24 cellular contexts compared by ENCODE assay signal in the genomic region with DNA sequence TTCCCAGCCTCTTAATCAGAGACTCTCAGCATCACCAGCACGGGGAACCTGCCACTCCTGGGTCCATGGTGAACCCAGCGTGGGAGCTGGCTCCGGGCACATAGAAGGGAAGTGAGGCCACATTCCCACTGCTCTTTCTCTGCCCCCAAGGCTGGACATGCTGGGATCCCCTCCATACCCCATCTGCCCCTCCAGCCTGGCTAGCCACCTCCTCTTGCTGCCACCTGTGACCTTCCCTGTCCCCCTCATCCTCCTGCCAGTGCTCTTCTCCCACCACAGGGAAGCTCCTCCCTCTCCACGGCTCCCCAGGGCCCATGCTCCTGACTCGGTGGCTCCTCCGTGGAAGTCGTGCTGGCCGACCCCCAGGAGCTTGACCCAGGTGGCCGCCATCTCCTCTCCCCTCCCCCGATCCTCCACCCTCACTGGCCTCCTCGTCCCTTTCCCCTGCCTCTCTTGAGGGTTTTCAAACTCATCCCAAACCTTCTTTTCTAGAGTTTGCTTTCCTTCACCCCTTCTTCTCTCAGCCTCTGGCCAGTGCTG.
DNase-seq lines count a peak whose midpoint lies in the region; ATAC-seq, FAIRE-seq and TF ChIP-seq lines count a peak whose summit lies in the region.
"Had no signal": no experiment of that assay in that cellular context is flagged by ENCODE, and none has a peak within 500 bp of the region (broad histone marks: within the 10 kb centered on the region; RNA-seq: fewer than 3 reads in every experiment).

No MANE protein-coding gene starts in this region.

- DNase-seq in activated naive CD4-positive, alpha-beta T cell treated with anti-CD3 and anti-CD28 coated beads, Interleukin-2, amount 50 U/mL, for 72 hours (ENCODE audit: low spot score in 2 of 2), result no peak
- no peak for DNase-seq in activated naive CD4-positive, alpha-beta T cell treated with Interleukin-2 at 50 U/mL for 16 hours
- no peak for DNase-seq in activated T-helper 2 cell treated with anti-CD3 and anti-CD28 coated beads, Interferon-gamma antibody, Interleukin-2, Interleukin-4, amounts not matched to agents 10 μg/mL and 5 μg/mL and 100 μg/mL, durations not matched to agents 14 hours and 24 hours and 36 hours (ENCODE audit: low spot score)
- no peak for DNase-seq in nephron progenitor cell
- no peak for DNase-seq in GM19239 (ENCODE audit: insufficient read length, low spot score)
- DNase-seq: C1 segment of cervical spinal cord; DMS79; GDM1; naive B cell; NCI-H1105 treated with DMSO at 0.1 percent for 48 hours; NCI-H2029; NCI-H526; occipital lobe; SJCRH30; stimulated activated CD8-positive, alpha-beta memory T cell treated with anti-CD3 and anti-CD28 coated beads, Interleukin-4, amount 100 ng/mL, for 48 hours; tibial artery had no signal

- H3K4me1 Mint-ChIP-seq in activated T-helper 2 cell treated with anti-CD3 and anti-CD28 coated beads, Interferon-gamma antibody, Interleukin-2, Interleukin-4, amounts not matched to agents 10 μg/mL and 5 μg/mL and 100 μg/mL, durations not matched to agents 14 hours and 24 hours and 36 hours (ENCODE audit: low read depth), result peaks cover 70% of the 10 kb centered on the region
- H3K4me1 Mint-ChIP-seq in nephron progenitor cell, result peaks cover 30% of the 10 kb centered on the region

- no peak overlapping the region for H3K4me3 Mint-ChIP-seq in activated T-helper 2 cell treated with anti-CD3 and anti-CD28 coated beads, Interferon-gamma antibody, Interleukin-2, Interleukin-4, amounts not matched to agents 10 μg/mL and 5 μg/mL and 100 μg/mL, durations not matched to agents 14 hours and 24 hours and 36 hours (ENCODE audit: low read depth)
- H3K4me3 Mint-ChIP-seq in nephron progenitor cell, result no peak overlapping the region
- H3K4me3 Mint-ChIP-seq: brain, mesothelial cell of epicardium had no signal

- no peak for FAIRE-seq in GM19239 (lab: Jason Lieb, UNC)
- FAIRE-seq: TTC549 had no signal

- ATAC-seq in activated naive CD4-positive, alpha-beta T cell treated with anti-CD3 and anti-CD28 coated beads, Interleukin-2, amount 50 U/mL, for 72 hours, result no peak
- ATAC-seq in HG02678 (IDR thresholded peaks at IDR 0.05; ENCODE audit: unreplicated experiment), result no peak
- no peak for ATAC-seq in GM18868 (IDR thresholded peaks at IDR 0.05; ENCODE audit: unreplicated experiment)
- ATAC-seq: activated CD4-positive, CD25-positive, alpha-beta regulatory T cell treated with anti-CD3 and anti-CD28 coated beads, Interleukin-2, amount 50 U/mL, for 24 hours; left lung; Panc1 had no signal

- H3K27me3 Mint-ChIP-seq in activated T-helper 2 cell treated with anti-CD3 and anti-CD28 coated beads, Interferon-gamma antibody, Interleukin-2, Interleukin-4, amounts not matched to agents 10 μg/mL and 5 μg/mL and 100 μg/mL, durations not matched to agents 14 hours and 24 hours and 36 hours (ENCODE audit: low read depth), result no peaks in the 10 kb centered on the region
- no peaks in the 10 kb centered on the region for H3K27me3 Mint-ChIP-seq in nephron progenitor cell (ENCODE audit: low read depth, poor library complexity)
- H3K27me3 Mint-ChIP-seq: brain, naive B cell had no signal

- no peak for TF ChIP-seq CTCF in nephron progenitor cell (IDR thresholded peaks at IDR 0.05)

- H3K9me3 Mint-ChIP-seq in activated naive CD4-positive, alpha-beta T cell treated with anti-CD3 and anti-CD28 coated beads, Interleukin-2, amount 50 U/mL, for 72 hours, result no peaks in the 10 kb centered on the region
- no peaks in the 10 kb centered on the region for H3K9me3 Mint-ChIP-seq in activated T-helper 2 cell treated with anti-CD3 and anti-CD28 coated beads, Interferon-gamma antibody, Interleukin-2, Interleukin-4, amounts not matched to agents 10 μg/mL and 5 μg/mL and 100 μg/mL, durations not matched to agents 14 hours and 24 hours and 36 hours
- no peaks in the 10 kb centered on the region for H3K9me3 Mint-ChIP-seq in nephron progenitor cell
- H3K9me3 Mint-ChIP-seq: brain, mesothelial cell of epicardium, naive B cell had no signal

- H3K36me3 Mint-ChIP-seq in activated naive CD4-positive, alpha-beta T cell treated with anti-CD3 and anti-CD28 coated beads, Interleukin-2, amount 50 U/mL, for 72 hours, result peaks cover 30 to 45% of the 10 kb centered on the region in 2 donors
- peaks cover 83% of the 10 kb centered on the region for H3K36me3 Mint-ChIP-seq in activated T-helper 2 cell treated with anti-CD3 and anti-CD28 coated beads, Interferon-gamma antibody, Interleukin-2, Interleukin-4, amounts not matched to agents 10 μg/mL and 5 μg/mL and 100 μg/mL, durations not matched to agents 14 hours and 24 hours and 36 hours (ENCODE audit: low read depth)
- peaks cover 39% of the 10 kb centered on the region for H3K36me3 Mint-ChIP-seq in nephron progenitor cell (ENCODE audit: low read depth)

- H3K27ac Mint-ChIP-seq in activated naive CD4-positive, alpha-beta T cell treated with anti-CD3 and anti-CD28 coated beads, Interleukin-2, amount 50 U/mL, for 72 hours, result peak overlapping the region; percentile 72 to 100
- peak overlapping the region; percentile 31 for H3K27ac Mint-ChIP-seq in activated T-helper 2 cell treated with anti-CD3 and anti-CD28 coated beads, Interferon-gamma antibody, Interleukin-2, Interleukin-4, amounts not matched to agents 10 μg/mL and 5 μg/mL and 100 μg/mL, durations not matched to agents 14 hours and 24 hours and 36 hours
- peak overlapping the region; percentile 6 for H3K27ac Mint-ChIP-seq in nephron progenitor cell
- H3K27ac Mint-ChIP-seq: mesothelial cell of epicardium, naive B cell had no signal

- intact Hi-C loops in activated T-helper 2 cell treated with anti-CD3 and anti-CD28 coated beads, Interferon-gamma antibody, Interleukin-2, Interleukin-4, amounts not matched to agents 10 μg/mL and 5 μg/mL and 100 μg/mL, durations not matched to agents 14 hours and 24 hours and 36 hours (cut with micrococcal nuclease), result no loop called here

Comparison
In these comparisons a context has a peak if more than half of its experiments do, and no peak if none do; other contexts are left out.
1. H3K27ac Mint-ChIP-seq: peak in every context shown above with its lines; median percentile 86 in activated naive CD4-positive, alpha-beta T cell treated with anti-CD3 and anti-CD28 coated beads, Interleukin-2, amount 50 U/mL, for 72 hours; 31 in activated T-helper 2 cell treated with anti-CD3 and anti-CD28 coated beads, Interferon-gamma antibody, Interleukin-2, Interleukin-4, amounts not matched to agents 10 μg/mL and 5 μg/mL and 100 μg/mL, durations not matched to agents 14 hours and 24 hours and 36 hours; 6 in nephron progenitor cell.